In the genomic region with DNA sequence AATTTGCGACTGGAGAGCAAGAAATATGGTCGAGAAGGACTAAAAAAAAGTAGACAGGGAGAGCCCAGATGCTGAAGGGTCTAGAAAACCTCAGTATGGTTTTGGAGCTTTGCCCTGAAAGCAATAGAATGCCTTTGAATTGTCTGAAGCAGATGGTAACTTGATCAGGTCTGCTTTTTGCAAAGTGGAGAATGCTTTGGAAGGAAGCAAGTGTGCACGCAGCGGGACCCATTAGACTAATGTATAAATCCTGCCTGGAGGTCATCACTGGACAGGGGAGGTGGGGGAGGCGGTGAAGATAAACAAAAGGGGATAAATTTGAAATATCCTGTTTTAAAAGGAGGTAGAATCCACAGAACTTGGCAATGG, we compare ENCODE assay signal across 8 cellular contexts. TPM values are rescaled to one million over a fixed set of nuclear protein-coding genes. Genes with fewer than 3 reads are reported as not detected.
DNase-seq lines count a peak whose midpoint lies in the region; ATAC-seq, FAIRE-seq and TF ChIP-seq lines count a peak whose summit lies in the region.

No MANE protein-coding gene starts in this region.

- intact Hi-C loops in K562 (cut with micrococcal nuclease) = loop anchor here (2.0 kb wide), 1 partner anchor 18 kb away; no protein-coding TSS in a partner anchor

- FAIRE-seq in K562 (lab: Jason Lieb, UNC) = no peak

- peak overlapping the region; percentile 29 for H3K4me3 ChIP-seq in K562

- no peaks in the 10 kb centered on the region for H3K9me1 ChIP-seq in K562 (ENCODE audit: control insufficient read depth, insufficient read depth, low read length)

- CTCF ChIA-PET in K562 (lab: Yijun Ruan, JAX; ENCODE audit: low intra/inter-chr PET ratio) = no interaction called here

- peak overlapping the region; percentile 90 for H3K4me3 Mint-ChIP-seq in memory B cell

- no peak for TF ChIP-seq CTCF in K562 (IDR thresholded peaks at IDR 0.05 in 2 of 3, conservative IDR thresholded peaks at IDR 0.05 in 1 of 3; ENCODE audit: insufficient read depth in 2 of 3, low read depth in 1 of 3, low read length in 3 of 3)

- no peaks in the 10 kb centered on the region for H4K20me1 ChIP-seq in K562 (replicated peaks; ENCODE audit: control insufficient read depth, insufficient read depth, low read length)

- ATAC-seq in K562 = peak; percentile 20
- ATAC-seq in memory B cell (ENCODE audit: low read depth) = no peak
- ATAC-seq in HG03196 (IDR thresholded peaks at IDR 0.05; ENCODE audit: unreplicated experiment) = no peak
- no peak for ATAC-seq in HG02973 (IDR thresholded peaks at IDR 0.05; ENCODE audit: unreplicated experiment)

- peaks cover 20% of the 10 kb centered on the region for H3K4me1 Mint-ChIP-seq in memory B cell

- no peaks in the 10 kb centered on the region for H3K9me3 ChIP-seq in K562 (replicated peaks; ENCODE audit: control insufficient read depth, insufficient read depth, low read depth, low read length)

- TF ChIP-seq RAD21 in K562 (CRISPR knock-in tag; conservative IDR thresholded peaks at IDR 0.05 in 1 of 2, IDR thresholded peaks at IDR 0.05 in 1 of 2) = no peak

- H3K4me2 ChIP-seq in K562 (ENCODE audit: insufficient read depth, low read length) = peak overlapping the region; percentile 76

- no peak for TF ChIP-seq EP300 in K562 (IDR thresholded peaks at IDR 0.05; ENCODE audit: low read length)

- H3K27me3 ChIP-seq in K562 (ENCODE audit: control insufficient read depth in 2 of 2, insufficient read depth in 2 of 2, low read length in 2 of 2) = no peaks in the 10 kb centered on the region

- TSS peak; percentile 93 for BruUV-seq in K562 (replicated peaks; lab: Mats Ljungman, UMichigan)

- POLR2A ChIA-PET in K562 (lab: Yijun Ruan, JAX) = interaction anchor here (1.0 to 1.1 kb wide), 4 partner anchors 12 to 86 kb away, joined by 3 to 6 read pairs (median 3); no protein-coding TSS in a partner anchor

- H3K36me3 Mint-ChIP-seq in memory B cell = peaks cover 4% of the 10 kb centered on the region

- peak overlapping the region; percentile 92 for H3K27ac Mint-ChIP-seq in memory B cell

- no peaks in the 10 kb centered on the region for H3K9me3 Mint-ChIP-seq in memory B cell

- peak overlapping the region; percentile 88 for H2AFZ ChIP-seq in K562 (ENCODE audit: low read depth, low read length)

- H3K27me3 Mint-ChIP-seq in memory B cell = no peaks in the 10 kb centered on the region

- peaks cover 16 to 21% of the 10 kb centered on the region in 2 experiments for H3K4me1 ChIP-seq in K562 (replicated peaks in 1 of 2; ENCODE audit: control insufficient read depth in 2 of 2, insufficient read depth in 2 of 2, low read length in 2 of 2)

- peak overlapping the region; percentile 65 to 86; a peak in 3 of 4 replicates for H3K9ac ChIP-seq in K562 (ENCODE audit: insufficient read depth in 1 of 2, low read depth in 2 of 2, low read length in 2 of 2)

- TF ChIP-seq POLR2A in K562 (conservative IDR thresholded peaks at IDR 0.05) = no peak

- H3K36me3 ChIP-seq in K562 (ENCODE audit: control insufficient read depth, insufficient read depth, low read length) = peaks cover 44% of the 10 kb centered on the region

- in situ Hi-C loops in K562 (cut with MboI) = no loop called here

- peak overlapping the region; percentile 68 for H3K27ac ChIP-seq in K562 (ENCODE audit: extremely low read depth, low read depth, low read length)

- 8% methylated on average over 5 of the region's 5 CpGs for WGBS in K562 (ENCODE audit: insufficient coverage, low coverage, missing lambda C conversion rate)

- H3K79me2 ChIP-seq in K562 (ENCODE audit: control insufficient read depth, insufficient read depth, low read length) = peaks cover 24% of the 10 kb centered on the region

- peak; percentile 58 for DNase-seq in EH (ENCODE audit: low read depth)
- DNase-seq in NCI-H128 (lab: John Stamatoyannopoulos, UW; ENCODE audit: unreplicated experiment) = peak; percentile 47
- peak in 1 of 4 experiments; percentile 50 for DNase-seq in K562 (ENCODE audit: extremely low read depth in 1 of 4, low spot score in 3 of 4)
- DNase-seq in memory B cell (ENCODE audit: low spot score in 2 of 2) = no peak
- DNase-seq in GM19240 (ENCODE audit: insufficient read length, low spot score) = no peak
- DNase-seq in HCEC 1CT = no peak

RNA-seq across cellular contexts. Expression of a gene that starts 0.8 kb away (rescaled TPM):
- total RNA-seq in K562 (2011; cell fraction: chromatin; rRNA removed; ENCODE audit: low replicate concordance) = 110 and 177 TPM in 2 replicates
- 95.9 and 97.1 TPM in 2 replicates for total RNA-seq in K562 (2011; cell fraction: nucleolus; rRNA removed)
- total RNA-seq in K562 (2011; cell fraction: nucleoplasm; rRNA removed) = 112 and 129 TPM in 2 replicates
- 15.1 and 17.0 TPM in 2 replicates for total RNA-seq in K562 (2014; rRNA removed)
- 14.5 and 15.8 TPM in 2 replicates for total RNA-seq in K562 (2014; rRNA removed; fragmentation: Illumina TruSeq; extraction: Trizol)
- total RNA-seq in K562 (2015; rRNA removed; fragmentation: Illumina TruSeq; extraction: Trizol) = 13.8 and 13.9 TPM in 2 replicates
- 23.5 and 24.6 TPM in 2 replicates for total RNA-seq in K562 (2021)
- polyA plus RNA-seq in K562 (2011; rRNA removed) = 29.4 and 41.9 TPM in 2 replicates
- 33.8 and 41.0 TPM in 2 replicates for polyA plus RNA-seq in K562 (2011; cell fraction: cytosol; rRNA removed)
- polyA plus RNA-seq in K562 (2011; cell fraction: nucleus; rRNA removed) = 89.9 and 99.2 TPM in 2 replicates
- polyA plus RNA-seq in K562 (2012) = 15.5 and 24.5 TPM in 2 replicates
- 19.1 and 21.5 TPM in 2 replicates for polyA plus RNA-seq in K562 (2014; fragmentation: Illumina TruSeq; extraction: Trizol)
- 10 to 100 TPM; 22.5 to 34.1 TPM for polyA plus RNA-seq in K562 (2014; fragmentation: Nextera tagmentation; extraction: Ambion mirVana)
- 24.0 and 30.5 TPM in 2 replicates for polyA plus RNA-seq in K562 (2014; rRNA removed)
- 32.2 and 33.0 TPM in 2 replicates for polyA minus RNA-seq in K562 (2011; rRNA and poly(A)+ RNA removed)
- polyA minus RNA-seq in K562 (2011; cell fraction: cytosol; rRNA and poly(A)+ RNA removed) = 8.2 and 17.7 TPM in 2 replicates
- polyA minus RNA-seq in K562 (2011; cell fraction: nucleus; rRNA and poly(A)+ RNA removed) = 28.0 and 41.1 TPM in 2 replicates

RNA-seq across cellular contexts. Expression of a gene that starts 13.5 kb away (rescaled TPM):
- 55.3 and 136 TPM in 2 replicates for total RNA-seq in K562 (2011; cell fraction: chromatin; rRNA removed; ENCODE audit: low replicate concordance)
- 108 and 111 TPM in 2 replicates for total RNA-seq in K562 (2011; cell fraction: nucleolus; rRNA removed)
- total RNA-seq in K562 (2011; cell fraction: nucleoplasm; rRNA removed) = 77.1 and 102 TPM in 2 replicates
- total RNA-seq in K562 (2014; rRNA removed) (16.9 and 23.8 TPM in 2 replicates), K562 (2014; rRNA removed; fragmentation: Illumina TruSeq; extraction: Trizol) (6.9 and 11.8 TPM in 2 replicates), K562 (2015; rRNA removed; fragmentation: Illumina TruSeq; extraction: Trizol) (14.8 and 15.6 TPM in 2 replicates), K562 (2021) (34.1 and 41.2 TPM in 2 replicates)
- polyA plus RNA-seq in K562 (2011; rRNA removed) (10.8 and 19.6 TPM in 2 replicates), K562 (2014; fragmentation: Illumina TruSeq; extraction: Trizol) (29.7 and 34.7 TPM in 2 replicates), K562 (2014; fragmentation: Nextera tagmentation; extraction: Ambion mirVana) (1 to 10 TPM in 1 of 2 experiments, under 1 TPM in 1; 0.66 to 1.0 TPM), K562 (2014; rRNA removed) (22.4 and 25.7 TPM in 2 replicates)
- 13.0 and 21.3 TPM in 2 replicates for polyA plus RNA-seq in K562 (2011; cell fraction: cytosol; rRNA removed)
- 40.4 and 77.6 TPM in 2 replicates for polyA plus RNA-seq in K562 (2011; cell fraction: nucleus; rRNA removed)
- polyA plus RNA-seq in K562 (2012) = 20.0 and 49.0 TPM in 2 replicates
- 14.8 and 15.7 TPM in 2 replicates for polyA minus RNA-seq in K562 (2011; rRNA and poly(A)+ RNA removed)
- polyA minus RNA-seq in K562 (2011; cell fraction: cytosol; rRNA and poly(A)+ RNA removed) = 14.0 and 18.9 TPM in 2 replicates
- polyA minus RNA-seq in K562 (2011; cell fraction: nucleus; rRNA and poly(A)+ RNA removed) = 42.3 and 43.5 TPM in 2 replicates

RNA-seq across cellular contexts. Expression of a gene that starts 19.0 kb away (rescaled TPM):
- 270 and 472 TPM in 2 replicates for total RNA-seq in K562 (2011; cell fraction: chromatin; rRNA removed; ENCODE audit: low replicate concordance)
- 367 and 397 TPM in 2 replicates for total RNA-seq in K562 (2011; cell fraction: nucleolus; rRNA removed)
- 334 and 339 TPM in 2 replicates for total RNA-seq in K562 (2011; cell fraction: nucleoplasm; rRNA removed)
- 29.9 and 44.1 TPM in 2 replicates for total RNA-seq in K562 (2014; rRNA removed)
- total RNA-seq in K562 (2014; rRNA removed; fragmentation: Illumina TruSeq; extraction: Trizol) = 42.2 and 43.8 TPM in 2 replicates
- 35.3 and 40.0 TPM in 2 replicates for total RNA-seq in K562 (2015; rRNA removed; fragmentation: Illumina TruSeq; extraction: Trizol)
- total RNA-seq in K562 (2021) = 79.3 and 85.8 TPM in 2 replicates
- 85.0 and 126 TPM in 2 replicates for polyA plus RNA-seq in K562 (2011; rRNA removed)
- polyA plus RNA-seq in K562 (2011; cell fraction: cytosol; rRNA removed) = 181 and 307 TPM in 2 replicates
- polyA plus RNA-seq in K562 (2011; cell fraction: nucleus; rRNA removed) = 605 and 868 TPM in 2 replicates
- 55.2 and 59.1 TPM in 2 replicates for polyA plus RNA-seq in K562 (2012)
- polyA plus RNA-seq in K562 (2014; fragmentation: Illumina TruSeq; extraction: Trizol) = 112 and 113 TPM in 2 replicates
- 100 to 1,000 TPM in 1 of 2 experiments, 10 to 100 TPM in 1; 91.1 to 135 TPM for polyA plus RNA-seq in K562 (2014; fragmentation: Nextera tagmentation; extraction: Ambion mirVana)
- 61.3 and 79.2 TPM in 2 replicates for polyA plus RNA-seq in K562 (2014; rRNA removed)
- 93.3 and 126 TPM in 2 replicates for polyA minus RNA-seq in K562 (2011; rRNA and poly(A)+ RNA removed)
- 33.0 and 58.4 TPM in 2 replicates for polyA minus RNA-seq in K562 (2011; cell fraction: cytosol; rRNA and poly(A)+ RNA removed)
- 82.9 and 117 TPM in 2 replicates for polyA minus RNA-seq in K562 (2011; cell fraction: nucleus; rRNA and poly(A)+ RNA removed)

RNA-seq across cellular contexts. Expression of a gene that starts 28.2 kb away (rescaled TPM):
- total RNA-seq in K562 (2011; cell fraction: chromatin; rRNA removed; ENCODE audit: low replicate concordance) = 0.37 and 1.3 TPM in 2 replicates
- 0.13 and 0.50 TPM in 2 replicates for total RNA-seq in K562 (2011; cell fraction: nucleolus; rRNA removed)
- 0.66 and 0.99 TPM in 2 replicates for total RNA-seq in K562 (2011; cell fraction: nucleoplasm; rRNA removed)
- total RNA-seq in K562 (2014; rRNA removed) (0.09 TPM in 1 of 2 replicates, not detected in the other), K562 (2014; rRNA removed; fragmentation: Illumina TruSeq; extraction: Trizol) (not detected in 2 replicates), K562 (2015; rRNA removed; fragmentation: Illumina TruSeq; extraction: Trizol) (not detected in 2 replicates), K562 (2021) (0.11 and 0.13 TPM in 2 replicates)
- polyA plus RNA-seq in K562 (2011; rRNA removed) (0.04 and 0.08 TPM in 2 replicates), K562 (2014; fragmentation: Illumina TruSeq; extraction: Trizol) (0.07 and 0.11 TPM in 2 replicates), K562 (2014; fragmentation: Nextera tagmentation; extraction: Ambion mirVana) (not detected), K562 (2014; rRNA removed) (0.03 and 0.05 TPM in 2 replicates)
- polyA plus RNA-seq in K562 (2011; cell fraction: cytosol; rRNA removed) = 0.04 and 0.12 TPM in 2 replicates
- 0.59 and 0.63 TPM in 2 replicates for polyA plus RNA-seq in K562 (2011; cell fraction: nucleus; rRNA removed)
- polyA plus RNA-seq in K562 (2012) = 0.13 TPM in 1 of 2 replicates, not detected in the other
- polyA minus RNA-seq in K562 (2011; rRNA and poly(A)+ RNA removed) = 0.11 and 0.21 TPM in 2 replicates
- polyA minus RNA-seq in K562 (2011; cell fraction: cytosol; rRNA and poly(A)+ RNA removed) = not detected in 2 replicates
- 0.33 and 0.54 TPM in 2 replicates for polyA minus RNA-seq in K562 (2011; cell fraction: nucleus; rRNA and poly(A)+ RNA removed)

RNA-seq across cellular contexts. Expression of a gene that starts 35.9 kb away (rescaled TPM):
- total RNA-seq in K562 (2011; cell fraction: chromatin; rRNA removed; ENCODE audit: low replicate concordance) = 269 and 490 TPM in 2 replicates
- total RNA-seq in K562 (2011; cell fraction: nucleolus; rRNA removed) = 337 and 417 TPM in 2 replicates
- 304 and 321 TPM in 2 replicates for total RNA-seq in K562 (2011; cell fraction: nucleoplasm; rRNA removed)
- total RNA-seq in K562 (2014; rRNA removed) (82.8 and 118 TPM in 2 replicates), K562 (2014; rRNA removed; fragmentation: Illumina TruSeq; extraction: Trizol) (108 and 113 TPM in 2 replicates), K562 (2015; rRNA removed; fragmentation: Illumina TruSeq; extraction: Trizol) (52.3 and 56.9 TPM in 2 replicates), K562 (2021) (272 and 282 TPM in 2 replicates)
- polyA plus RNA-seq in K562 (2011; rRNA removed) (311 and 380 TPM in 2 replicates), K562 (2014; fragmentation: Illumina TruSeq; extraction: Trizol) (286 and 323 TPM in 2 replicates), K562 (2014; fragmentation: Nextera tagmentation; extraction: Ambion mirVana) (100 to 1,000 TPM; 308 to 385 TPM), K562 (2014; rRNA removed) (294 and 314 TPM in 2 replicates)
- polyA plus RNA-seq in K562 (2011; cell fraction: cytosol; rRNA removed) = 268 and 371 TPM in 2 replicates
- 618 and 678 TPM in 2 replicates for polyA plus RNA-seq in K562 (2011; cell fraction: nucleus; rRNA removed)
- polyA plus RNA-seq in K562 (2012) = 146 and 173 TPM in 2 replicates
- 161 and 230 TPM in 2 replicates for polyA minus RNA-seq in K562 (2011; rRNA and poly(A)+ RNA removed)
- 85.6 and 104 TPM in 2 replicates for polyA minus RNA-seq in K562 (2011; cell fraction: cytosol; rRNA and poly(A)+ RNA removed)
- 144 and 221 TPM in 2 replicates for polyA minus RNA-seq in K562 (2011; cell fraction: nucleus; rRNA and poly(A)+ RNA removed)

Comparison
In these comparisons a context has a peak if more than half of its experiments do, and no peak if none do; other contexts are left out.
1. DNase-seq: peak in EH (single experiment) and NCI-H128 (single experiment); none in memory B cell (0 of 2), GM19240 (single experiment) and HCEC 1CT (single experiment).